In genomic region chr6:42381850-42382249, GRCh38 we compare ENCODE assay signal across 28 cellular contexts.
"Had no signal": no experiment of that assay in that cellular context is flagged by ENCODE, and none has a peak within 500 bp of the region (broad histone marks: within the 10 kb centered on the region; RNA-seq: fewer than 3 reads in every experiment).

No MANE protein-coding gene starts in this region.

- H3K9me3 Mint-ChIP-seq: activated CD4-positive, alpha-beta memory T cell treated with anti-CD3 and anti-CD28 coated beads for 36 hours; activated CD4-positive, alpha-beta T cell treated with anti-CD3 and anti-CD28 coated beads, Interleukin-2, amount 10 ng/mL, durations not matched to agents 7 days and 5 days; activated naive CD4-positive, alpha-beta T cell treated with anti-CD3 and anti-CD28 coated beads, Interleukin-2, amount 10 ng/mL, durations not matched to agents 7 days and 5 days; activated T-cell treated with anti-CD3 and anti-CD28 coated beads, Interleukin-2, amount 50 U/mL, for 4 hours; activated T-helper 2 cell treated with anti-CD3 and anti-CD28 coated beads, Interferon-gamma antibody, Interleukin-2, Interleukin-4, amounts not matched to agents 10 μg/mL and 5 μg/mL and 100 μg/mL, durations not matched to agents 14 hours and 24 hours and 36 hours had no signal

- H3K27ac ChIP-seq: breast epithelium, KMS-11, RWPE1, SJCRH30, VCaP had no signal

- H3K27ac Mint-ChIP-seq: activated CD4-positive, alpha-beta memory T cell treated with anti-CD3 and anti-CD28 coated beads for 36 hours; activated naive CD4-positive, alpha-beta T cell treated with anti-CD3 and anti-CD28 coated beads, Interleukin-2, amount 10 ng/mL, durations not matched to agents 7 days and 5 days; activated T-helper 2 cell treated with anti-CD3 and anti-CD28 coated beads, Interferon-gamma antibody, Interleukin-2, Interleukin-4, amounts not matched to agents 10 μg/mL and 5 μg/mL and 100 μg/mL, durations not matched to agents 14 hours and 24 hours and 36 hours had no signal

- H3K4me3 ChIP-seq: breast epithelium, MG63, Peyer's patch, SJCRH30 had no signal

- H3K36me3 ChIP-seq: breast epithelium, MG63, Peyer's patch, SJCRH30 had no signal

- DNase-seq: activated CD4-positive, alpha-beta memory T cell treated with anti-CD3 and anti-CD28 coated beads for 36 hours; activated CD4-positive, alpha-beta T cell treated with anti-CD3 and anti-CD28 coated beads, Interleukin-2, amount 10 ng/mL, durations not matched to agents 7 days and 5 days; activated CD4-positive, CD25-positive, alpha-beta regulatory T cell; activated CD8-positive, alpha-beta memory T cell treated with anti-CD3 and anti-CD28 coated beads for 24 hours; activated gamma-delta T cell treated with Interleukin-2 at 50 U/mL for 16 hours; activated naive CD4-positive, alpha-beta T cell treated with anti-CD3 and anti-CD28 coated beads, Interleukin-2, amount 10 ng/mL, durations not matched to agents 7 days and 5 days; activated T-cell treated with anti-CD3 and anti-CD28 coated beads, Interleukin-2, amount 50 U/mL, for 4 hours; aorta; caudate nucleus; MG63; MV-4-11; NCI-H1092 treated with DMSO at 0.1 percent for 48 hours; NCI-H1436; NCI-H1694 treated with DMSO at 0.1 percent for 48 hours; NCI-H2029 treated with DMSO at 0.1 percent for 48 hours; NCI-H345; NCI-H510A; NCI-H69; Peyer's patch; Right ventricle myocardium superior; SJCRH30; SK-N-SH; T-helper 1 cell had no signal

- H3K4me1 ChIP-seq: breast epithelium, SJCRH30 had no signal

- H3K4me3 Mint-ChIP-seq: activated CD4-positive, alpha-beta memory T cell treated with anti-CD3 and anti-CD28 coated beads for 36 hours; activated CD4-positive, alpha-beta T cell treated with anti-CD3 and anti-CD28 coated beads, Interleukin-2, amount 10 ng/mL, durations not matched to agents 7 days and 5 days; activated naive CD4-positive, alpha-beta T cell treated with anti-CD3 and anti-CD28 coated beads, Interleukin-2, amount 10 ng/mL, durations not matched to agents 7 days and 5 days; activated T-cell treated with anti-CD3 and anti-CD28 coated beads, Interleukin-2, amount 50 U/mL, for 4 hours had no signal

- H3K9me3 ChIP-seq: breast epithelium, MG63, Peyer's patch, SJCRH30, SK-N-SH had no signal

- ATAC-seq: activated T-cell treated with anti-CD3 and anti-CD28 coated beads, Interleukin-2, amount 50 U/mL, for 4 hours had no signal

- H3K27me3 Mint-ChIP-seq: activated CD4-positive, alpha-beta memory T cell treated with anti-CD3 and anti-CD28 coated beads for 36 hours; activated CD4-positive, alpha-beta T cell treated with anti-CD3 and anti-CD28 coated beads, Interleukin-2, amount 10 ng/mL, durations not matched to agents 7 days and 5 days; activated naive CD4-positive, alpha-beta T cell treated with anti-CD3 and anti-CD28 coated beads, Interleukin-2, amount 10 ng/mL, durations not matched to agents 7 days and 5 days had no signal

- H3K27me3 ChIP-seq: breast epithelium, MG63, Peyer's patch, SJCRH30 had no signal
